ENCODE assay signal across 18 cellular contexts in the genomic region with DNA sequence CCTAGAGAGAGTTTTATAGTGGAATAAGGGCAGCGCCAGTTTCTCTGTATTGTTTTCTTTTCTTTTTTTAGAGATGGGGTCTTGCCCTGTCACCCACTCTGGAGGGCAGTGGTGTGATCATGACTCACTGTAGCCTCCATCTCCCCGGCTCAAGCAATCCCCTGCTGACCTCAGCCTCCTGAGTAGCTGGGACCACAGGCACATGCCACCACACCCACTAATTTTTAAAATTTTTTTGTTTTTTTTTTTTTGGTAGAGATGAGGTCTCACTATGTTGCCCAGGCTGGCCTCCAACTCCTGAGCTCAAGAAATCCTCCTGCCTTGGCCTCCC.
A peak's percentile ranks its signal among the peaks of the same experiment; 100 is the strongest.
DNase-seq lines count a peak whose midpoint lies in the region; ATAC-seq, FAIRE-seq and TF ChIP-seq lines count a peak whose summit lies in the region.
"Had no signal": no experiment of that assay in that cellular context is flagged by ENCODE, and none has a peak within 500 bp of the region (broad histone marks: within the 10 kb centered on the region; RNA-seq: fewer than 3 reads in every experiment).

No MANE protein-coding gene starts in this region.

- in situ Hi-C loops in K562 (cut with MboI): no loop called here

- DNase-seq in Daoy (ENCODE audit: low read depth): peak; percentile 71
- DNase-seq in MV-4-11 (lab: John Stamatoyannopoulos, UW): peak; percentile 80
- DNase-seq in K562 (ENCODE audit: extremely low read depth in 1 of 4, low spot score in 3 of 4): no peak
- no peak for DNase-seq in left lung
- no peak for DNase-seq in NCI-H2227 treated with DMSO at 0.1 percent for 48 hours (lab: John Stamatoyannopoulos, UW)
- DNase-seq in DMS 273 treated with DMSO at 0.1 percent for 48 hours (lab: John Stamatoyannopoulos, UW): no peak
- DNase-seq: C1 segment of cervical spinal cord, DMS79 treated with DMSO at 0.1 percent for 48 hours, H9, NCI-H1105, NCI-H1694, NCI-H2081 treated with DMSO at 0.1 percent for 48 hours, NCI-H510A treated with DMSO at 0.1 percent for 48 hours, NCI-H774, RPMI8226, SIG-M5 had no signal

- TF ChIP-seq RAD21 in K562 (CRISPR knock-in tag; conservative IDR thresholded peaks at IDR 0.05 in 1 of 2, IDR thresholded peaks at IDR 0.05 in 1 of 2): no peak

- H2AFZ ChIP-seq in K562 (ENCODE audit: low read depth, low read length): no peak overlapping the region

- WGBS in K562 (ENCODE audit: insufficient coverage, low coverage, missing lambda C conversion rate): 65% methylated on average over 2 of the region's 2 CpGs

- peaks cover 3 to 33% of the 10 kb centered on the region in 2 experiments; a peak in 3 of 5 replicates for H3K4me1 ChIP-seq in K562 (replicated peaks in 1 of 2; ENCODE audit: control insufficient read depth in 2 of 2, insufficient read depth in 2 of 2, low read length in 2 of 2)
- H3K4me1 ChIP-seq in left lung: peaks cover 11 to 46% of the 10 kb centered on the region in 2 donors

- H3K9me1 ChIP-seq in K562 (ENCODE audit: control insufficient read depth, insufficient read depth, low read length): no peaks in the 10 kb centered on the region

- H3K9me3 ChIP-seq in K562 (replicated peaks; ENCODE audit: control insufficient read depth, insufficient read depth, low read depth, low read length) (no peaks in the 10 kb centered on the region), left lung (no peaks in the 10 kb centered on the region)

- H3K36me3 ChIP-seq in K562 (ENCODE audit: control insufficient read depth, insufficient read depth, low read length) (no peaks in the 10 kb centered on the region; the same call in 2 of the 3 replicates), left lung (no peaks in the 10 kb centered on the region)

- no peak for TF ChIP-seq CTCF in K562 (IDR thresholded peaks at IDR 0.05 in 2 of 3, conservative IDR thresholded peaks at IDR 0.05 in 1 of 3; ENCODE audit: insufficient read depth in 2 of 3, low read depth in 1 of 3, low read length in 3 of 3)
- TF ChIP-seq CTCF in left lung (IDR thresholded peaks at IDR 0.05): no peak

- POLR2A ChIA-PET in K562 (lab: Yijun Ruan, JAX): no interaction called here

- H3K4me3 ChIP-seq in K562: no peak overlapping the region
- no peak overlapping the region for H3K4me3 ChIP-seq in left lung

- H3K27me3 ChIP-seq in K562 (ENCODE audit: control insufficient read depth in 2 of 2, insufficient read depth in 2 of 2, low read length in 2 of 2): no peaks in the 10 kb centered on the region; a peak in 1 of 5 replicates
- H3K27me3 ChIP-seq in left lung: no peaks in the 10 kb centered on the region

- no peak overlapping the region for H3K9ac ChIP-seq in K562 (ENCODE audit: insufficient read depth in 1 of 2, low read depth in 2 of 2, low read length in 2 of 2)

- H3K79me2 ChIP-seq in K562 (ENCODE audit: control insufficient read depth, insufficient read depth, low read length): no peaks in the 10 kb centered on the region

- intact Hi-C loops in K562 (cut with micrococcal nuclease): loop anchor here (1.0 kb wide), 1 partner anchor 48 kb away; no protein-coding TSS in a partner anchor
- intact Hi-C loops in left lung (cut with DNase I): no loop called here

- ATAC-seq in K562 (no peak), left lung (peak; percentile 5), GM19035 (IDR thresholded peaks at IDR 0.05; ENCODE audit: unreplicated experiment) (no peak), HG03521 (IDR thresholded peaks at IDR 0.05; ENCODE audit: unreplicated experiment) (no peak)

- H4K20me1 ChIP-seq in K562 (replicated peaks; ENCODE audit: control insufficient read depth, insufficient read depth, low read length): no peaks in the 10 kb centered on the region

- 0 out of 3 replicates have a peak overlapping the region, but pooled peaks have one; percentile 7 for H3K27ac ChIP-seq in K562 (ENCODE audit: extremely low read depth, low read depth, low read length)
- no peak overlapping the region for H3K27ac ChIP-seq in left lung

- no peak for TF ChIP-seq EP300 in K562 (IDR thresholded peaks at IDR 0.05; ENCODE audit: low read length)

- CTCF ChIA-PET in K562 (lab: Yijun Ruan, JAX; ENCODE audit: low intra/inter-chr PET ratio): no interaction called here

- FAIRE-seq in K562 (lab: Jason Lieb, UNC): no peak

- no TSS peak for BruUV-seq in K562 (replicated peaks; lab: Mats Ljungman, UMichigan)

- no peak overlapping the region for H3K4me2 ChIP-seq in K562 (ENCODE audit: insufficient read depth, low read length)

- TF ChIP-seq POLR2A in K562 (conservative IDR thresholded peaks at IDR 0.05): no peak

TF ChIP-seq in K562, 482 proteins besides CTCF, POLR2A, EP300 and RAD21 (continues in another document):
- TF ChIP-seq GABPB2 (CRISPR knock-in tag; conservative IDR thresholded peaks at IDR 0.05) (no peak), CREBBP (IDR thresholded peaks at IDR 0.05; ENCODE audit: low read depth, low read length) (no peak), RB1 (IDR thresholded peaks at IDR 0.05; ENCODE audit: low read depth) (no peak), MCM2 (IDR thresholded peaks at IDR 0.05; ENCODE audit: low read depth) (no peak), LEF1 (IDR thresholded peaks at IDR 0.05) (0 out of 2 replicates have a peak, but pooled peaks have one; percentile 2)
- TF ChIP-seq, protein P1, sequence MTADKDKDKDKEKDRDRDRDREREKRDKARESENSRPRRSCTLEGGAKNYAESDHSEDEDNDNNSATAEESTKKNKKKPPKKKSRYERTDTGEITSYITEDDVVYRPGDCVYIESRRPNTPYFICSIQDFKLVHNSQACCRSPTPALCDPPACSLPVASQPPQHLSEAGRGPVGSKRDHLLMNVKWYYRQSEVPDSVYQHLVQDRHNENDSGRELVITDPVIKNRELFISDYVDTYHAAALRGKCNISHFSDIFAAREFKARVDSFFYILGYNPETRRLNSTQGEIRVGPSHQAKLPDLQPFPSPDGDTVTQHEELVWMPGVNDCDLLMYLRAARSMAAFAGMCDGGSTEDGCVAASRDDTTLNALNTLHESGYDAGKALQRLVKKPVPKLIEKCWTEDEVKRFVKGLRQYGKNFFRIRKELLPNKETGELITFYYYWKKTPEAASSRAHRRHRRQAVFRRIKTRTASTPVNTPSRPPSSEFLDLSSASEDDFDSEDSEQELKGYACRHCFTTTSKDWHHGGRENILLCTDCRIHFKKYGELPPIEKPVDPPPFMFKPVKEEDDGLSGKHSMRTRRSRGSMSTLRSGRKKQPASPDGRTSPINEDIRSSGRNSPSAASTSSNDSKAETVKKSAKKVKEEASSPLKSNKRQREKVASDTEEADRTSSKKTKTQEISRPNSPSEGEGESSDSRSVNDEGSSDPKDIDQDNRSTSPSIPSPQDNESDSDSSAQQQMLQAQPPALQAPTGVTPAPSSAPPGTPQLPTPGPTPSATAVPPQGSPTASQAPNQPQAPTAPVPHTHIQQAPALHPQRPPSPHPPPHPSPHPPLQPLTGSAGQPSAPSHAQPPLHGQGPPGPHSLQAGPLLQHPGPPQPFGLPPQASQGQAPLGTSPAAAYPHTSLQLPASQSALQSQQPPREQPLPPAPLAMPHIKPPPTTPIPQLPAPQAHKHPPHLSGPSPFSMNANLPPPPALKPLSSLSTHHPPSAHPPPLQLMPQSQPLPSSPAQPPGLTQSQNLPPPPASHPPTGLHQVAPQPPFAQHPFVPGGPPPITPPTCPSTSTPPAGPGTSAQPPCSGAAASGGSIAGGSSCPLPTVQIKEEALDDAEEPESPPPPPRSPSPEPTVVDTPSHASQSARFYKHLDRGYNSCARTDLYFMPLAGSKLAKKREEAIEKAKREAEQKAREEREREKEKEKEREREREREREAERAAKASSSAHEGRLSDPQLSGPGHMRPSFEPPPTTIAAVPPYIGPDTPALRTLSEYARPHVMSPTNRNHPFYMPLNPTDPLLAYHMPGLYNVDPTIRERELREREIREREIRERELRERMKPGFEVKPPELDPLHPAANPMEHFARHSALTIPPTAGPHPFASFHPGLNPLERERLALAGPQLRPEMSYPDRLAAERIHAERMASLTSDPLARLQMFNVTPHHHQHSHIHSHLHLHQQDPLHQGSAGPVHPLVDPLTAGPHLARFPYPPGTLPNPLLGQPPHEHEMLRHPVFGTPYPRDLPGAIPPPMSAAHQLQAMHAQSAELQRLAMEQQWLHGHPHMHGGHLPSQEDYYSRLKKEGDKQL (CRISPR knock-in tag; IDR thresholded peaks at IDR 0.05; ENCODE audit: borderline replicate concordance): no peak
- TF ChIP-seq, protein P2, sequence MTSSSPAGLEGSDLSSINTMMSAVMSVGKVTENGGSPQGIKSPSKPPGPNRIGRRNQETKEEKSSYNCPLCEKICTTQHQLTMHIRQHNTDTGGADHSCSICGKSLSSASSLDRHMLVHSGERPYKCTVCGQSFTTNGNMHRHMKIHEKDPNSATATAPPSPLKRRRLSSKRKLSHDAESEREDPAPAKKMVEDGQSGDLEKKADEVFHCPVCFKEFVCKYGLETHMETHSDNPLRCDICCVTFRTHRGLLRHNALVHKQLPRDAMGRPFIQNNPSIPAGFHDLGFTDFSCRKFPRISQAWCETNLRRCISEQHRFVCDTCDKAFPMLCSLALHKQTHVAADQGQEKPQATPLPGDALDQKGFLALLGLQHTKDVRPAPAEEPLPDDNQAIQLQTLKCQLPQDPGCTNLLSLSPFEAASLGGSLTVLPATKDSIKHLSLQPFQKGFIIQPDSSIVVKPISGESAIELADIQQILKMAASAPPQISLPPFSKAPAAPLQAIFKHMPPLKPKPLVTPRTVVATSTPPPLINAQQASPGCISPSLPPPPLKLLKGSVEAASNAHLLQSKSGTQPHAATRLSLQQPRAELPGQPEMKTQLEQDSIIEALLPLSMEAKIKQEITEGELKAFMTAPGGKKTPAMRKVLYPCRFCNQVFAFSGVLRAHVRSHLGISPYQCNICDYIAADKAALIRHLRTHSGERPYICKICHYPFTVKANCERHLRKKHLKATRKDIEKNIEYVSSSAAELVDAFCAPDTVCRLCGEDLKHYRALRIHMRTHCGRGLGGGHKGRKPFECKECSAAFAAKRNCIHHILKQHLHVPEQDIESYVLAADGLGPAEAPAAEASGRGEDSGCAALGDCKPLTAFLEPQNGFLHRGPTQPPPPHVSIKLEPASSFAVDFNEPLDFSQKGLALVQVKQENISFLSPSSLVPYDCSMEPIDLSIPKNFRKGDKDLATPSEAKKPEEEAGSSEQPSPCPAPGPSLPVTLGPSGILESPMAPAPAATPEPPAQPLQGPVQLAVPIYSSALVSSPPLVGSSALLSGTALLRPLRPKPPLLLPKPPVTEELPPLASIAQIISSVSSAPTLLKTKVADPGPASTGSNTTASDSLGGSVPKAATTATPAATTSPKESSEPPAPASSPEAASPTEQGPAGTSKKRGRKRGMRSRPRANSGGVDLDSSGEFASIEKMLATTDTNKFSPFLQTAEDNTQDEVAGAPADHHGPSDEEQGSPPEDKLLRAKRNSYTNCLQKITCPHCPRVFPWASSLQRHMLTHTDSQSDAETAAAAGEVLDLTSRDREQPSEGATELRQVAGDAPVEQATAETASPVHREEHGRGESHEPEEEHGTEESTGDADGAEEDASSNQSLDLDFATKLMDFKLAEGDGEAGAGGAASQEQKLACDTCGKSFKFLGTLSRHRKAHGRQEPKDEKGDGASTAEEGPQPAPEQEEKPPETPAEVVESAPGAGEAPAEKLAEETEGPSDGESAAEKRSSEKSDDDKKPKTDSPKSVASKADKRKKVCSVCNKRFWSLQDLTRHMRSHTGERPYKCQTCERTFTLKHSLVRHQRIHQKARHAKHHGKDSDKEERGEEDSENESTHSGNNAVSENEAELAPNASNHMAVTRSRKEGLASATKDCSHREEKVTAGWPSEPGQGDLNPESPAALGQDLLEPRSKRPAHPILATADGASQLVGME (CRISPR knock-in tag; IDR thresholded peaks at IDR 0.05): no peak

Comparison
In these comparisons a context has a peak if more than half of its experiments do, and no peak if none do; other contexts are left out.
1. DNase-seq: peak in Daoy (single experiment) and MV-4-11 (single experiment); none in K562 (0 of 4), left lung (0 of 2), NCI-H2227 treated with DMSO at 0.1 percent for 48 hours (single experiment) and DMS 273 treated with DMSO at 0.1 percent for 48 hours (single experiment).